8 cellular contexts compared by ENCODE assay signal in genomic region chr2:46984642-46985476, GRCh38.
DNase-seq lines count a peak whose midpoint lies in the region; ATAC-seq and TF ChIP-seq lines count a peak whose summit lies in the region.

No MANE protein-coding gene starts in this region.

- H3K4me1 ChIP-seq in RWPE2 (ENCODE audit: insufficient read depth, poor library complexity, severe bottlenecking), result peaks cover 40% of the 10 kb centered on the region

- H3K36me3 ChIP-seq in RWPE2 (ENCODE audit: low read depth), result peaks cover 4% of the 10 kb centered on the region; the same call in 1 of the 2 replicates

- TF ChIP-seq CTCF in RWPE2 (IDR thresholded peaks at IDR 0.05; ENCODE audit: poor library complexity, severe bottlenecking), result no peak
- no peak for TF ChIP-seq CTCF in astrocyte of the cerebellum (IDR thresholded peaks at IDR 0.05; ENCODE audit: low read depth, low read length, missing control alignments)

- peak overlapping the region; percentile 91 for H3K27ac ChIP-seq in RWPE2 (ENCODE audit: poor library complexity, severe bottlenecking)

- in situ Hi-C loops in astrocyte of the cerebellum (cut with HindIII; ENCODE audit: low sequenced_read_pairs), result no loop called here

- peak; percentile 32 for ATAC-seq in HG03025 (IDR thresholded peaks at IDR 0.05; ENCODE audit: low FRiP score, unreplicated experiment)
- ATAC-seq in RWPE2 (ENCODE audit: low read depth), result peak; percentile 87

- no peaks in the 10 kb centered on the region for H3K9me3 ChIP-seq in RWPE2 (ENCODE audit: severe bottlenecking)

- H3K4me3 ChIP-seq in RWPE2 (ENCODE audit: severe bottlenecking) (no peak overlapping the region), astrocyte of the cerebellum (ENCODE audit: low read depth, low read length) (no peak overlapping the region)

- H3K27me3 ChIP-seq in RWPE2 (ENCODE audit: insufficient read depth, poor library complexity, severe bottlenecking), result no peaks in the 10 kb centered on the region

- DNase-seq in activated CD8-positive, alpha-beta memory T cell treated with anti-CD3 and anti-CD28 coated beads for 24 hours, result peak; percentile 78
- DNase-seq in activated CD8-positive, alpha-beta memory T cell treated with anti-CD3 and anti-CD28 coated beads, Interleukin-2, amount 50 U/mL, for 4 hours, result no peak
- DNase-seq in RWPE2 (ENCODE audit: low spot score), result no peak
- peak; percentile 76 for DNase-seq in astrocyte of the cerebellum (ENCODE audit: low read depth)
- DNase-seq in left kidney (ENCODE audit: low read depth, low spot score), result peak; percentile 20
- peak; percentile 57 to 59 for DNase-seq in stimulated activated CD8-positive, alpha-beta memory T cell treated with anti-CD3 and anti-CD28 coated beads, Interleukin-15, amount 100 ng/mL, for 48 hours (ENCODE audit: low read depth in 2 of 2)
- DNase-seq in GM19240 (ENCODE audit: insufficient read length, low spot score), result no peak

Comparison
In these comparisons a context has a peak if more than half of its experiments do, and no peak if none do; other contexts are left out.
1. DNase-seq: peak in activated CD8-positive, alpha-beta memory T cell treated with anti-CD3 and anti-CD28 coated beads for 24 hours (single experiment), astrocyte of the cerebellum (single experiment), left kidney (single experiment) and stimulated activated CD8-positive, alpha-beta memory T cell treated with anti-CD3 and anti-CD28 coated beads, Interleukin-15, amount 100 ng/mL, for 48 hours (2 of 2); none in activated CD8-positive, alpha-beta memory T cell treated with anti-CD3 and anti-CD28 coated beads, Interleukin-2, amount 50 U/mL, for 4 hours (single experiment), RWPE2 (single experiment) and GM19240 (single experiment).